ENCODE assay signal across 1 cellular context in genomic region chr17:28967240-28968135, GRCh38.
TF ChIP-seq lines count a peak whose summit lies in the region.

No MANE protein-coding gene starts in this region.

TF ChIP-seq in GM23338, 12 proteins besides CTCF, POLR2A, EP300 and RAD21:
- TF ChIP-seq ZNF462 (CRISPR knock-in tag; IDR thresholded peaks at IDR 0.05) (no peak), POLR2AphosphoS5 (IDR thresholded peaks at IDR 0.05; ENCODE audit: low read depth) (no peak), NANOG (IDR thresholded peaks at IDR 0.05; ENCODE audit: borderline replicate concordance) (no peak), ZNF331 (CRISPR knock-in tag; IDR thresholded peaks at IDR 0.05; ENCODE audit: low read depth) (no peak), CREB1 (CRISPR knock-in tag; IDR thresholded peaks at IDR 0.05; ENCODE audit: low read depth) (no peak), STAT1 (IDR thresholded peaks at IDR 0.05; ENCODE audit: unreplicated experiment) (no peak), ZNF114 (CRISPR knock-in tag; IDR thresholded peaks at IDR 0.05) (no peak), EZH2phosphoT487 (IDR thresholded peaks at IDR 0.05; ENCODE audit: unreplicated experiment) (no peak), JUNB (IDR thresholded peaks at IDR 0.05; ENCODE audit: unreplicated experiment) (no peak), REST (IDR thresholded peaks at IDR 0.05; ENCODE audit: unreplicated experiment) (no peak), ETS1 (IDR thresholded peaks at IDR 0.05) (no peak), EZH2 (IDR thresholded peaks at IDR 0.05; ENCODE audit: low read depth, unreplicated experiment) (no peak)
TF ChIP-seq in GM23338: peak in this region for 0.
